In genomic region chr16:56477096-56477878, GRCh38 we compare ENCODE assay signal across 9 cellular contexts. TPM values are rescaled to one million over a fixed set of nuclear protein-coding genes. Genes with fewer than 3 reads are reported as not detected.
DNase-seq lines count a peak whose midpoint lies in the region; ATAC-seq, FAIRE-seq and TF ChIP-seq lines count a peak whose summit lies in the region.
"Had no signal": no experiment of that assay in that cellular context is flagged by ENCODE, and none has a peak within 500 bp of the region (broad histone marks: within the 10 kb centered on the region; RNA-seq: fewer than 3 reads in every experiment).

No MANE protein-coding gene starts in this region.

- no peak overlapping the region for H2AFZ ChIP-seq in endothelial cell of umbilical vein (ENCODE audit: low read depth, low read length)

- H3K9me3 ChIP-seq in endothelial cell of umbilical vein (replicated peaks; ENCODE audit: control insufficient read depth, insufficient read depth, low read length), result no peaks in the 10 kb centered on the region

- no peak for ATAC-seq in GM21619 (IDR thresholded peaks at IDR 0.05; ENCODE audit: unreplicated experiment)

- intact Hi-C loops in endothelial cell of umbilical vein (cut with micrococcal nuclease), result loop anchor here (10.0 kb wide), 1 partner anchor 228 kb away; no protein-coding TSS in a partner anchor

- no peak overlapping the region for H3K9ac ChIP-seq in endothelial cell of umbilical vein (replicated peaks; ENCODE audit: extremely low read depth, insufficient read depth, low read length)

- H3K36me3 ChIP-seq in endothelial cell of umbilical vein (ENCODE audit: control insufficient read depth in 2 of 2, extremely low read depth in 1 of 2, insufficient read depth in 2 of 2, low read length in 2 of 2), result peaks cover 9 to 24% of the 10 kb centered on the region in 2 experiments

- no peak for TF ChIP-seq CTCF in endothelial cell of umbilical vein (IDR thresholded peaks at IDR 0.05; ENCODE audit: extremely low read depth in 1 of 2, insufficient read depth in 1 of 2, low read depth in 1 of 2, low read length in 2 of 2)

- no peaks in the 10 kb centered on the region for H4K20me1 ChIP-seq in endothelial cell of umbilical vein (replicated peaks; ENCODE audit: control insufficient read depth, extremely low read depth, insufficient read depth, low read length)

- H3K27me3 ChIP-seq in endothelial cell of umbilical vein (ENCODE audit: control insufficient read depth in 2 of 2, insufficient read depth in 2 of 2, low read length in 2 of 2), result no peaks in the 10 kb centered on the region

- H3K4me2 ChIP-seq in endothelial cell of umbilical vein (ENCODE audit: insufficient read depth, low read length), result no peak overlapping the region

- H3K9me1 ChIP-seq in endothelial cell of umbilical vein (replicated peaks; ENCODE audit: control insufficient read depth, extremely low read depth, insufficient read depth, low read length), result peaks cover 2% of the 10 kb centered on the region

- dilution Hi-C loops in endothelial cell of umbilical vein (cut with MboI; ENCODE audit: extremely low pct_ligation_motif_present, low sequenced_read_pairs), result no loop called here

- CTCF ChIA-PET in endothelial cell of umbilical vein (lab: Charles Lee), result interaction anchor here (1.4 to 1.6 kb wide), 2 partner anchors 225 kb away, joined by 3 to 5 read pairs; no protein-coding TSS in a partner anchor

- no TSS peak for BruUV-seq in endothelial cell of umbilical vein (replicated peaks; lab: Mats Ljungman, UMichigan)

- TF ChIP-seq POLR2A in endothelial cell of umbilical vein (IDR thresholded peaks at IDR 0.05; ENCODE audit: low read depth, low read length), result no peak

- H3K4me3 ChIP-seq in endothelial cell of umbilical vein (replicated peaks in 1 of 3; ENCODE audit: insufficient read depth in 1 of 3, low read depth in 1 of 3, low read length in 3 of 3) (no peak overlapping the region), skeletal muscle cell (ENCODE audit: low read depth, low read length) (no peak overlapping the region)

- H3K4me1 ChIP-seq in endothelial cell of umbilical vein (ENCODE audit: control insufficient read depth, extremely low read depth, insufficient read depth, low read length), result peaks cover 6% of the 10 kb centered on the region

- FAIRE-seq in endothelial cell of umbilical vein (lab: Jason Lieb, UNC), result peak; percentile 88

- POLR2A ChIA-PET in endothelial cell of umbilical vein (lab: Charles Lee), result no interaction called here

- no peaks in the 10 kb centered on the region for H3K79me2 ChIP-seq in endothelial cell of umbilical vein (ENCODE audit: control insufficient read depth, insufficient read depth, low read length)

- peak overlapping the region; percentile 8 for H3K27ac ChIP-seq in endothelial cell of umbilical vein (ENCODE audit: insufficient read depth, low read depth, low read length)

- DNase-seq in SIG-M5 treated with dmso at 0.1 percent for 504 hours (lab: John Stamatoyannopoulos, UW; ENCODE audit: unreplicated experiment) (peak; percentile 33), SIG-M5 (lab: John Stamatoyannopoulos, UW) (no peak), RKO (ENCODE audit: low spot score) (peak; percentile 79), endothelial cell of umbilical vein (ENCODE audit: low read depth, low spot score) (peak; percentile 75), skeletal muscle cell (ENCODE audit: low read depth) (peak; percentile 71), DMS114 treated with DMSO at 0.1 percent for 48 hours (lab: John Stamatoyannopoulos, UW; ENCODE audit: unreplicated experiment) (no peak), DMS 273 (lab: John Stamatoyannopoulos, UW; ENCODE audit: unreplicated experiment) (no peak)
- DNase-seq: NCI-H1694 treated with DMSO at 0.1 percent for 48 hours had no signal

TF ChIP-seq in endothelial cell of umbilical vein, 7 proteins besides CTCF, POLR2A, EP300 and RAD21:
- TF ChIP-seq POLR2AphosphoS5 (IDR thresholded peaks at IDR 0.05; ENCODE audit: insufficient read depth, low read depth, low read length), result peak; percentile 49
- no peak for TF ChIP-seq EZH2 (IDR thresholded peaks at IDR 0.05; ENCODE audit: borderline replicate concordance, low read depth, low read length, severe bottlenecking)
- peak; percentile 85 for TF ChIP-seq FOS (IDR thresholded peaks at IDR 0.05; ENCODE audit: borderline replicate concordance, insufficient read depth, low read length)
- TF ChIP-seq JUN (IDR thresholded peaks at IDR 0.05; ENCODE audit: borderline replicate concordance, insufficient read depth, insufficient read length, low read depth), result peak; percentile 91

RNA-seq across cellular contexts. Expression of gene OGFOD1, which starts 25.9 kb away (rescaled TPM):
- 52.3 and 54.8 TPM in 2 replicates for total RNA-seq in endothelial cell of umbilical vein
- polyA plus RNA-seq in endothelial cell of umbilical vein, result 16.5 and 26.6 TPM in 2 replicates
- polyA plus RNA-seq in endothelial cell of umbilical vein (2011; cell fraction: cytosol; rRNA removed), result 31.0 and 40.1 TPM in 2 replicates
- polyA plus RNA-seq in endothelial cell of umbilical vein (2011; cell fraction: nucleus; rRNA removed), result 21.6 and 28.6 TPM in 2 replicates
- 71.1 and 84.9 TPM in 2 replicates for polyA plus RNA-seq in endothelial cell of umbilical vein (2012)
- polyA minus RNA-seq in endothelial cell of umbilical vein, result 32.9 and 47.5 TPM in 2 replicates
- 23.4 TPM for polyA minus RNA-seq in endothelial cell of umbilical vein (2011; cell fraction: cytosol; rRNA and poly(A)+ RNA removed)
- 13.9 and 26.3 TPM in 2 replicates for polyA minus RNA-seq in endothelial cell of umbilical vein (2011; cell fraction: nucleus; rRNA and poly(A)+ RNA removed)

RNA-seq across cellular contexts. Expression of gene NUDT21, which starts 26.2 kb away (rescaled TPM):
- total RNA-seq in endothelial cell of umbilical vein, result 155 and 158 TPM in 2 replicates
- 48.2 and 56.4 TPM in 2 replicates for polyA plus RNA-seq in endothelial cell of umbilical vein
- 63.1 and 71.1 TPM in 2 replicates for polyA plus RNA-seq in endothelial cell of umbilical vein (2011; cell fraction: cytosol; rRNA removed)
- polyA plus RNA-seq in endothelial cell of umbilical vein (2011; cell fraction: nucleus; rRNA removed), result 40.0 and 43.5 TPM in 2 replicates
- 110 and 149 TPM in 2 replicates for polyA plus RNA-seq in endothelial cell of umbilical vein (2012)
- 94.2 and 106 TPM in 2 replicates for polyA minus RNA-seq in endothelial cell of umbilical vein
- polyA minus RNA-seq in endothelial cell of umbilical vein (2011; cell fraction: cytosol; rRNA and poly(A)+ RNA removed), result 82.9 TPM
- 45.8 and 50.7 TPM in 2 replicates for polyA minus RNA-seq in endothelial cell of umbilical vein (2011; cell fraction: nucleus; rRNA and poly(A)+ RNA removed)

RNA-seq across cellular contexts. Expression of gene BBS2, which starts 42.5 kb away (rescaled TPM):
- 33.3 and 44.8 TPM in 2 replicates for total RNA-seq in endothelial cell of umbilical vein
- polyA plus RNA-seq in endothelial cell of umbilical vein, result 36.7 and 37.6 TPM in 2 replicates
- 29.1 and 30.1 TPM in 2 replicates for polyA plus RNA-seq in endothelial cell of umbilical vein (2011; cell fraction: cytosol; rRNA removed)
- polyA plus RNA-seq in endothelial cell of umbilical vein (2011; cell fraction: nucleus; rRNA removed), result 176 and 180 TPM in 2 replicates
- polyA plus RNA-seq in endothelial cell of umbilical vein (2012), result 53.0 and 53.8 TPM in 2 replicates
- 48.6 and 57.4 TPM in 2 replicates for polyA minus RNA-seq in endothelial cell of umbilical vein
- 31.4 TPM for polyA minus RNA-seq in endothelial cell of umbilical vein (2011; cell fraction: cytosol; rRNA and poly(A)+ RNA removed)
- 43.3 and 62.8 TPM in 2 replicates for polyA minus RNA-seq in endothelial cell of umbilical vein (2011; cell fraction: nucleus; rRNA and poly(A)+ RNA removed)

RNA-seq across cellular contexts. Expression of gene AMFR, which starts 51.9 kb away (rescaled TPM):
- total RNA-seq in endothelial cell of umbilical vein, result 66.5 and 77.4 TPM in 2 replicates
- polyA plus RNA-seq in endothelial cell of umbilical vein, result 71.7 and 75.4 TPM in 2 replicates
- 55.7 and 62.1 TPM in 2 replicates for polyA plus RNA-seq in endothelial cell of umbilical vein (2011; cell fraction: cytosol; rRNA removed)
- 55.2 and 63.1 TPM in 2 replicates for polyA plus RNA-seq in endothelial cell of umbilical vein (2011; cell fraction: nucleus; rRNA removed)
- polyA plus RNA-seq in endothelial cell of umbilical vein (2012), result 74.6 and 96.1 TPM in 2 replicates
- 226 and 271 TPM in 2 replicates for polyA minus RNA-seq in endothelial cell of umbilical vein
- polyA minus RNA-seq in endothelial cell of umbilical vein (2011; cell fraction: cytosol; rRNA and poly(A)+ RNA removed), result 67.0 TPM
- polyA minus RNA-seq in endothelial cell of umbilical vein (2011; cell fraction: nucleus; rRNA and poly(A)+ RNA removed), result 67.5 and 90.1 TPM in 2 replicates

Comparison
In these comparisons a context has a peak if more than half of its experiments do, and no peak if none do; other contexts are left out.
1. DNase-seq: peak in SIG-M5 treated with dmso at 0.1 percent for 504 hours (single experiment), RKO (single experiment), endothelial cell of umbilical vein (single experiment) and skeletal muscle cell (single experiment); none in SIG-M5 (single experiment), DMS114 treated with DMSO at 0.1 percent for 48 hours (single experiment) and DMS 273 (single experiment).